1 cellular context compared by ENCODE assay signal in the genomic region with DNA sequence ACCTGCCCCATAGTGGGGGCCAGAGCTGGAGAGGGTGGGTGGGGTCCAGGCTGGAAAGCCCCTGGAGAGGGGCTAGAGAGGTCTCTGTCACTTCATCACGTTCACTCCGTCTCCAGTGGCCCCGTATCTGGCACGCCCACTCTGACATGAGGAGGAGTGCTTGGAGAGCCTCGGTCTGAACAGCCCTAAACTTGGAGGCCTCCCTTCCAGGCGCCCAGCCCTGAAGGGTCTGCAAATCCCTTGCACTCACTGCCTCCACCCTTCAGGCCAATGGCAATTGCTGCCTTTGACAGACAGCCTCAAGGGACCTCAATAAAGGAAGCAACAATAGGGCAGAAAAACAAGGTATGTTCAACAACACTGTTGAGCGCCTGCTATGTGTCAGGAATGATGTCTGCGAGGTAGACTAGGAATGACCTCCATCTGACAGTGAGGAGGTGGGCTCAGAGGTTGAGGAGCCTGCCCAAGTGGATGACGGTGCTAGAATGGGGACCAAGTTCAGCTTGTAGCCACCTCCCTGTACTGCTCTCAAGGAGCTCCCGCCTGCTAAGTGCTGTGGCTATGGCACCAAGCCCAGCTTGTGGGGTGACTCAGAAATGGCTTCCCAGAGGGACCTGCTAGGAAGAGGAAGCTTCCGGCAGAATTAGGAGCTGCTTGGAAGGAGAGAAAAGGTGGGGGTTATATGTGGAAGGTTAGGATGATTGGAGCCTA.
A peak's percentile ranks its signal among the peaks of the same experiment; 100 is the strongest.
TF ChIP-seq lines count a peak whose summit lies in the region.

No MANE protein-coding gene starts in this region.

TF ChIP-seq in SK-N-SH, 30 proteins besides CTCF, POLR2A, EP300 and RAD21 (continued from another document):
- no peak for TF ChIP-seq MEF2A (IDR thresholded peaks at IDR 0.05; ENCODE audit: borderline replicate concordance, low read depth)
- TF ChIP-seq, protein P1, sequence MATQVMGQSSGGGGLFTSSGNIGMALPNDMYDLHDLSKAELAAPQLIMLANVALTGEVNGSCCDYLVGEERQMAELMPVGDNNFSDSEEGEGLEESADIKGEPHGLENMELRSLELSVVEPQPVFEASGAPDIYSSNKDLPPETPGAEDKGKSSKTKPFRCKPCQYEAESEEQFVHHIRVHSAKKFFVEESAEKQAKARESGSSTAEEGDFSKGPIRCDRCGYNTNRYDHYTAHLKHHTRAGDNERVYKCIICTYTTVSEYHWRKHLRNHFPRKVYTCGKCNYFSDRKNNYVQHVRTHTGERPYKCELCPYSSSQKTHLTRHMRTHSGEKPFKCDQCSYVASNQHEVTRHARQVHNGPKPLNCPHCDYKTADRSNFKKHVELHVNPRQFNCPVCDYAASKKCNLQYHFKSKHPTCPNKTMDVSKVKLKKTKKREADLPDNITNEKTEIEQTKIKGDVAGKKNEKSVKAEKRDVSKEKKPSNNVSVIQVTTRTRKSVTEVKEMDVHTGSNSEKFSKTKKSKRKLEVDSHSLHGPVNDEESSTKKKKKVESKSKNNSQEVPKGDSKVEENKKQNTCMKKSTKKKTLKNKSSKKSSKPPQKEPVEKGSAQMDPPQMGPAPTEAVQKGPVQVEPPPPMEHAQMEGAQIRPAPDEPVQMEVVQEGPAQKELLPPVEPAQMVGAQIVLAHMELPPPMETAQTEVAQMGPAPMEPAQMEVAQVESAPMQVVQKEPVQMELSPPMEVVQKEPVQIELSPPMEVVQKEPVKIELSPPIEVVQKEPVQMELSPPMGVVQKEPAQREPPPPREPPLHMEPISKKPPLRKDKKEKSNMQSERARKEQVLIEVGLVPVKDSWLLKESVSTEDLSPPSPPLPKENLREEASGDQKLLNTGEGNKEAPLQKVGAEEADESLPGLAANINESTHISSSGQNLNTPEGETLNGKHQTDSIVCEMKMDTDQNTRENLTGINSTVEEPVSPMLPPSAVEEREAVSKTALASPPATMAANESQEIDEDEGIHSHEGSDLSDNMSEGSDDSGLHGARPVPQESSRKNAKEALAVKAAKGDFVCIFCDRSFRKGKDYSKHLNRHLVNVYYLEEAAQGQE (IDR thresholded peaks at IDR 0.05; ENCODE audit: low read depth, low read length) = no peak
- TF ChIP-seq, protein P2, sequence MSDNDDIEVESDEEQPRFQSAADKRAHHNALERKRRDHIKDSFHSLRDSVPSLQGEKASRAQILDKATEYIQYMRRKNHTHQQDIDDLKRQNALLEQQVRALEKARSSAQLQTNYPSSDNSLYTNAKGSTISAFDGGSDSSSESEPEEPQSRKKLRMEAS (IDR thresholded peaks at IDR 0.05; ENCODE audit: low read depth) = peak; percentile 50; the same call in 1 of the 2 replicates
- no peak for TF ChIP-seq RCOR1 (IDR thresholded peaks at IDR 0.05; ENCODE audit: low read length)
- no peak for TF ChIP-seq RFX5 (IDR thresholded peaks at IDR 0.05; ENCODE audit: low read length)
- no peak for TF ChIP-seq NRF1 (IDR thresholded peaks at IDR 0.05; ENCODE audit: low read depth, low read length)
- TF ChIP-seq RXRA (IDR thresholded peaks at IDR 0.05; ENCODE audit: borderline replicate concordance, low read depth) = no peak
- TF ChIP-seq GABPA (IDR thresholded peaks at IDR 0.05; ENCODE audit: low read depth) = no peak
- TF ChIP-seq JUND (IDR thresholded peaks at IDR 0.05) = no peak; the same call in none of the 2 replicates
- TF ChIP-seq, protein P3, sequence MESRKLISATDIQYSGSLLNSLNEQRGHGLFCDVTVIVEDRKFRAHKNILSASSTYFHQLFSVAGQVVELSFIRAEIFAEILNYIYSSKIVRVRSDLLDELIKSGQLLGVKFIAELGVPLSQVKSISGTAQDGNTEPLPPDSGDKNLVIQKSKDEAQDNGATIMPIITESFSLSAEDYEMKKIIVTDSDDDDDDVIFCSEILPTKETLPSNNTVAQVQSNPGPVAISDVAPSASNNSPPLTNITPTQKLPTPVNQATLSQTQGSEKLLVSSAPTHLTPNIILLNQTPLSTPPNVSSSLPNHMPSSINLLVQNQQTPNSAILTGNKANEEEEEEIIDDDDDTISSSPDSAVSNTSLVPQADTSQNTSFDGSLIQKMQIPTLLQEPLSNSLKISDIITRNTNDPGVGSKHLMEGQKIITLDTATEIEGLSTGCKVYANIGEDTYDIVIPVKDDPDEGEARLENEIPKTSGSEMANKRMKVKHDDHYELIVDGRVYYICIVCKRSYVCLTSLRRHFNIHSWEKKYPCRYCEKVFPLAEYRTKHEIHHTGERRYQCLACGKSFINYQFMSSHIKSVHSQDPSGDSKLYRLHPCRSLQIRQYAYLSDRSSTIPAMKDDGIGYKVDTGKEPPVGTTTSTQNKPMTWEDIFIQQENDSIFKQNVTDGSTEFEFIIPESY (IDR thresholded peaks at IDR 0.05; ENCODE audit: borderline replicate concordance, low read depth) = no peak
- TF ChIP-seq FOSL2 (IDR thresholded peaks at IDR 0.05; ENCODE audit: borderline replicate concordance, low read depth) = peak; percentile 62; the same call in 1 of the 2 replicates
- TF ChIP-seq FOXJ3 (CRISPR knock-in tag; IDR thresholded peaks at IDR 0.05) = no peak
- TF ChIP-seq EZH2phosphoT487 (IDR thresholded peaks at IDR 0.05; ENCODE audit: borderline replicate concordance, low read depth) = no peak
- TF ChIP-seq, protein P4, sequence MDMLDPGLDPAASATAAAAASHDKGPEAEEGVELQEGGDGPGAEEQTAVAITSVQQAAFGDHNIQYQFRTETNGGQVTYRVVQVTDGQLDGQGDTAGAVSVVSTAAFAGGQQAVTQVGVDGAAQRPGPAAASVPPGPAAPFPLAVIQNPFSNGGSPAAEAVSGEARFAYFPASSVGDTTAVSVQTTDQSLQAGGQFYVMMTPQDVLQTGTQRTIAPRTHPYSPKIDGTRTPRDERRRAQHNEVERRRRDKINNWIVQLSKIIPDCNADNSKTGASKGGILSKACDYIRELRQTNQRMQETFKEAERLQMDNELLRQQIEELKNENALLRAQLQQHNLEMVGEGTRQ (IDR thresholded peaks at IDR 0.05; ENCODE audit: borderline replicate concordance, low read depth, low read length) = no peak
- no peak for TF ChIP-seq POLR2AphosphoS5 (IDR thresholded peaks at IDR 0.05; ENCODE audit: low read depth, low read length)
- peak; percentile 88 for TF ChIP-seq NFIC (IDR thresholded peaks at IDR 0.05; ENCODE audit: borderline replicate concordance)
- TF ChIP-seq MXI1 (IDR thresholded peaks at IDR 0.05; ENCODE audit: low read depth, low read length) = no peak
- TF ChIP-seq TAF1 (IDR thresholded peaks at IDR 0.05; ENCODE audit: borderline replicate concordance, low read depth, low read length) = no peak
- no peak for TF ChIP-seq TEAD4 (IDR thresholded peaks at IDR 0.05; ENCODE audit: borderline replicate concordance, insufficient read depth)
- no peak for TF ChIP-seq SMC3 (IDR thresholded peaks at IDR 0.05; ENCODE audit: low read depth, low read length)
- TF ChIP-seq GATA2 (CRISPR knock-in tag; IDR thresholded peaks at IDR 0.05) = no peak
- TF ChIP-seq YY1 (IDR thresholded peaks at IDR 0.05; ENCODE audit: low read depth) = peak; percentile 70; the same call in 1 of the 2 replicates
- no peak for TF ChIP-seq CHD2 (IDR thresholded peaks at IDR 0.05; ENCODE audit: low read length, partially characterized antibody)
- TF ChIP-seq, protein P5, sequence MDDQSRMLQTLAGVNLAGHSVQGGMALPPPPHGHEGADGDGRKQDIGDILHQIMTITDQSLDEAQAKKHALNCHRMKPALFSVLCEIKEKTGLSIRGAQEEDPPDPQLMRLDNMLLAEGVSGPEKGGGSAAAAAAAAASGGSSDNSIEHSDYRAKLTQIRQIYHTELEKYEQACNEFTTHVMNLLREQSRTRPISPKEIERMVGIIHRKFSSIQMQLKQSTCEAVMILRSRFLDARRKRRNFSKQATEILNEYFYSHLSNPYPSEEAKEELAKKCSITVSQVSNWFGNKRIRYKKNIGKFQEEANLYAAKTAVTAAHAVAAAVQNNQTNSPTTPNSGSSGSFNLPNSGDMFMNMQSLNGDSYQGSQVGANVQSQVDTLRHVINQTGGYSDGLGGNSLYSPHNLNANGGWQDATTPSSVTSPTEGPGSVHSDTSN (IDR thresholded peaks at IDR 0.05) = no peak
